In genomic region chr6:163777379-163777686, GRCh38 we compare ENCODE assay signal across 1 cellular context.
TF ChIP-seq lines count a peak whose summit lies in the region.

No MANE protein-coding gene starts in this region.

TF ChIP-seq in K562, 482 proteins besides CTCF, POLR2A, EP300 and RAD21 (continued from another document and continues in another):
- TF ChIP-seq PBX2 (CRISPR knock-in tag; IDR thresholded peaks at IDR 0.05; ENCODE audit: low read depth) = no peak
- peak; percentile 58; the same call in 1 of the 2 replicates for TF ChIP-seq PBX2 (tag; conservative IDR thresholded peaks at IDR 0.05; ENCODE audit: low read depth)
- no peak for TF ChIP-seq ELF1 (tag; IDR thresholded peaks at IDR 0.05)
- 0 out of 2 replicates have a peak, but pooled peaks have one; percentile 27 for TF ChIP-seq TEAD2 (tag; IDR thresholded peaks at IDR 0.05)
- peak; percentile 95 for TF ChIP-seq ILF3 (IDR thresholded peaks at IDR 0.05; ENCODE audit: borderline replicate concordance)
- no peak for TF ChIP-seq HDAC8 (tag; IDR thresholded peaks at IDR 0.05)
- peak; percentile 100 for TF ChIP-seq SMARCA4 (IDR thresholded peaks at IDR 0.05)
- TF ChIP-seq NFE2 (IDR thresholded peaks at IDR 0.05; ENCODE audit: low read depth) = peak; percentile 58
- peak; percentile 100 for TF ChIP-seq KLF16 (IDR thresholded peaks at IDR 0.05)
- peak; percentile 73 for TF ChIP-seq EP400 (IDR thresholded peaks at IDR 0.05)
- peak; percentile 69; the same call in 1 of the 2 replicates for TF ChIP-seq SMAD3 (CRISPR knock-in tag; conservative IDR thresholded peaks at IDR 0.05)
- no peak for TF ChIP-seq NFIX (CRISPR knock-in tag; IDR thresholded peaks at IDR 0.05; ENCODE audit: low read depth)
- TF ChIP-seq TOE1 (IDR thresholded peaks at IDR 0.05; ENCODE audit: borderline replicate concordance) = peak; percentile 63
- no peak for TF ChIP-seq TOE1 (CRISPR knock-in tag; IDR thresholded peaks at IDR 0.05; ENCODE audit: borderline replicate concordance, low read depth)
- no peak for TF ChIP-seq E2F5 (CRISPR knock-in tag; IDR thresholded peaks at IDR 0.05)
- TF ChIP-seq ZNF24 (IDR thresholded peaks at IDR 0.05) = peak; percentile 87
- peak; percentile 87; the same call in 1 of the 2 replicates for TF ChIP-seq TCF7 (IDR thresholded peaks at IDR 0.05; ENCODE audit: borderline replicate concordance)
- peak; percentile 90 for TF ChIP-seq ZNF311 (CRISPR knock-in tag; IDR thresholded peaks at IDR 0.05)
- TF ChIP-seq HCFC1 (IDR thresholded peaks at IDR 0.05; ENCODE audit: low read depth, low read length) = peak; percentile 50
- peak; percentile 61 for TF ChIP-seq MEF2D (tag; conservative IDR thresholded peaks at IDR 0.05; ENCODE audit: low read depth)
- peak; percentile 91 for TF ChIP-seq MBD2 (IDR thresholded peaks at IDR 0.05; ENCODE audit: borderline replicate concordance, low read depth)
- peak; percentile 42; the same call in 1 of the 2 replicates for TF ChIP-seq ESRRB (CRISPR knock-in tag; IDR thresholded peaks at IDR 0.05; ENCODE audit: borderline replicate concordance)
- TF ChIP-seq MYBL2 (IDR thresholded peaks at IDR 0.05; ENCODE audit: low read depth) = 0 out of 2 replicates have a peak, but pooled peaks have one; percentile 24
- TF ChIP-seq MYBL2 (CRISPR knock-in tag; IDR thresholded peaks at IDR 0.05; ENCODE audit: borderline replicate concordance) = no peak
- peak; percentile 53; the same call in 1 of the 2 replicates for TF ChIP-seq POLR2H (tag; IDR thresholded peaks at IDR 0.05; ENCODE audit: low read depth)
- peak; percentile 97; the same call in 1 of the 2 replicates for TF ChIP-seq EZH2 (IDR thresholded peaks at IDR 0.05; ENCODE audit: borderline replicate concordance, low read depth, low read length)
- TF ChIP-seq GTF3C2 (IDR thresholded peaks at IDR 0.05; ENCODE audit: borderline replicate concordance, extremely low read depth, insufficient read length) = no peak
- TF ChIP-seq NONO (IDR thresholded peaks at IDR 0.05; ENCODE audit: low read depth in 2 of 2, low read length in 1 of 2) = peak in 1 of 2 experiments; percentile 92; a peak in 1 of 4 replicates
- TF ChIP-seq ZNF197 (CRISPR knock-in tag; IDR thresholded peaks at IDR 0.05; ENCODE audit: low read depth) = peak; percentile 92
- no peak for TF ChIP-seq ZNF695 (CRISPR knock-in tag; IDR thresholded peaks at IDR 0.05)
- TF ChIP-seq CBFA2T3 (IDR thresholded peaks at IDR 0.05) = peak; percentile 100
- peak; percentile 82; the same call in 1 of the 2 replicates for TF ChIP-seq FOXP1 (CRISPR knock-in tag; IDR thresholded peaks at IDR 0.05)
- peak; percentile 83 for TF ChIP-seq TAF1 (IDR thresholded peaks at IDR 0.05; ENCODE audit: control insufficient read depth, extremely low read depth, insufficient read depth, low read length, severe bottlenecking)
- peak; percentile 2 for TF ChIP-seq ASH1L (IDR thresholded peaks at IDR 0.05; ENCODE audit: borderline replicate concordance, low read depth, partially characterized antibody)
- TF ChIP-seq POLR2AphosphoS5 (IDR thresholded peaks at IDR 0.05; ENCODE audit: control insufficient read depth, insufficient read depth, low read depth, low read length) = peak; percentile 100
- TF ChIP-seq SAP30 (IDR thresholded peaks at IDR 0.05; ENCODE audit: borderline replicate concordance, insufficient read depth, low read depth, low read length, poor library complexity, severe bottlenecking) = no peak
- TF ChIP-seq PHB (CRISPR knock-in tag; IDR thresholded peaks at IDR 0.05) = no peak
- TF ChIP-seq CBFB (CRISPR knock-in tag; IDR thresholded peaks at IDR 0.05) = peak; percentile 55; the same call in 1 of the 2 replicates
- TF ChIP-seq NUFIP1 (IDR thresholded peaks at IDR 0.05; ENCODE audit: partially characterized antibody) = peak; percentile 83
- TF ChIP-seq ZKSCAN8 (CRISPR knock-in tag; IDR thresholded peaks at IDR 0.05) = peak; percentile 94
- peak; percentile 31; the same call in 1 of the 2 replicates for TF ChIP-seq NR2C1 (IDR thresholded peaks at IDR 0.05)
- peak; percentile 70; the same call in 1 of the 2 replicates for TF ChIP-seq NR2C1 (tag; IDR thresholded peaks at IDR 0.05)
- 0 out of 2 replicates have a peak, but pooled peaks have one; percentile 49 for TF ChIP-seq CUX1 (CRISPR knock-in tag; IDR thresholded peaks at IDR 0.05)
- TF ChIP-seq EGR1 (conservative IDR thresholded peaks at IDR 0.05) = peak; percentile 88
- TF ChIP-seq KLF6 (CRISPR knock-in tag; IDR thresholded peaks at IDR 0.05; ENCODE audit: borderline replicate concordance) = peak; percentile 54; the same call in 1 of the 2 replicates
- peak; percentile 82; the same call in 1 of the 2 replicates for TF ChIP-seq ARID3A (IDR thresholded peaks at IDR 0.05; ENCODE audit: borderline replicate concordance, low read depth, low read length)
- 0 out of 2 replicates have a peak, but pooled peaks have one; percentile 34 for TF ChIP-seq NFRKB (IDR thresholded peaks at IDR 0.05; ENCODE audit: low read depth)
- TF ChIP-seq HES1 (IDR thresholded peaks at IDR 0.05; ENCODE audit: low read depth) = peak; percentile 91
